Comparison of ENCODE assay signal across 8 cellular contexts in genomic region chr11:125164422-125165110, GRCh38. TPM values are rescaled to one million over a fixed set of nuclear protein-coding genes. Genes with fewer than 3 reads are reported as not detected.
A peak's percentile ranks its signal among the peaks of the same experiment; 100 is the strongest.
DNase-seq lines count a peak whose midpoint lies in the region; ATAC-seq, FAIRE-seq and TF ChIP-seq lines count a peak whose summit lies in the region.

Gene PKNOX2, plus strand, starts transcription at chr11:125164751. Its CDS starts 186,555 bp downstream, at chr11:125351306.

- H3K9me3 ChIP-seq in AG04450 (ENCODE audit: control insufficient read depth, insufficient read depth, low read length) = no peaks in the 10 kb centered on the region; the same call in 1 of the 2 replicates
- H3K9me3 ChIP-seq in endothelial cell of umbilical vein (replicated peaks; ENCODE audit: control insufficient read depth, insufficient read depth, low read length) = no peaks in the 10 kb centered on the region
- no peaks in the 10 kb centered on the region for H3K9me3 ChIP-seq in mesodermal cell (ENCODE audit: control insufficient read depth, low read length)

- peak; percentile 28 for FAIRE-seq in endothelial cell of umbilical vein (lab: Jason Lieb, UNC)

- CTCF ChIA-PET in AG04450 (lab: Charles Lee) = interaction anchor here (0.5 to 10.2 kb wide), 22 partner anchors 15 to 403 kb away, joined by 3 to 164 read pairs (median 3); partner anchors contain the start of gene TMEM218
- CTCF ChIA-PET in endothelial cell of umbilical vein (lab: Charles Lee) = interaction anchor here (0.6 to 10.4 kb wide), 26 partner anchors 9 to 264 kb away, joined by 3 to 188 read pairs (median 4); no protein-coding TSS in a partner anchor

- TF ChIP-seq CTCF in AG04450 (IDR thresholded peaks at IDR 0.05; ENCODE audit: low read depth, low read length) = peak; percentile 66
- peak; percentile 36 to 82 for TF ChIP-seq CTCF in endothelial cell of umbilical vein (IDR thresholded peaks at IDR 0.05; ENCODE audit: extremely low read depth in 1 of 2, insufficient read depth in 1 of 2, low read depth in 1 of 2, low read length in 2 of 2)

- H3K4me2 ChIP-seq in endothelial cell of umbilical vein (ENCODE audit: insufficient read depth, low read length) = peak within 1 kb of the TSS; percentile 91

- ATAC-seq in HG02642 (IDR thresholded peaks at IDR 0.05; ENCODE audit: poor library complexity, unreplicated experiment) = no peak

- WGBS in mesodermal cell (ENCODE audit: insufficient coverage in 2 of 2), 2 experiments = 1% methylated on average over 39 to 46 of the region's 58 CpGs

- H3K9me1 ChIP-seq in endothelial cell of umbilical vein (replicated peaks; ENCODE audit: control insufficient read depth, extremely low read depth, insufficient read depth, low read length) = no peaks in the 10 kb centered on the region

- H3K36me3 ChIP-seq in endothelial cell of umbilical vein (ENCODE audit: control insufficient read depth in 2 of 2, extremely low read depth in 1 of 2, insufficient read depth in 2 of 2, low read length in 2 of 2) (no peaks in the 10 kb centered on the region), mesodermal cell (ENCODE audit: control insufficient read depth, insufficient read depth, low read length) (no peaks in the 10 kb centered on the region)

- H3K79me2 ChIP-seq in endothelial cell of umbilical vein (ENCODE audit: control insufficient read depth, insufficient read depth, low read length) = no peaks in the 10 kb centered on the region

- peaks cover 11% of the 10 kb centered on the region for H3K27me3 ChIP-seq in AG04450 (ENCODE audit: control insufficient read depth, insufficient read depth, low read length)
- H3K27me3 ChIP-seq in endothelial cell of umbilical vein (ENCODE audit: control insufficient read depth in 2 of 2, insufficient read depth in 2 of 2, low read length in 2 of 2) = peaks cover 32 to 35% of the 10 kb centered on the region in 2 experiments

- no peak for TF ChIP-seq POLR2A in endothelial cell of umbilical vein (IDR thresholded peaks at IDR 0.05; ENCODE audit: low read depth, low read length)

- intact Hi-C loops in endothelial cell of umbilical vein (cut with micrococcal nuclease) = loop anchor here (1.0 to 10.0 kb wide), 4 partner anchors 74 to 710 kb away; no protein-coding TSS in a partner anchor

- H3K4me1 ChIP-seq in endothelial cell of umbilical vein (ENCODE audit: control insufficient read depth, extremely low read depth, insufficient read depth, low read length) = peaks cover 16% of the 10 kb centered on the region
- peaks cover 37% of the 10 kb centered on the region for H3K4me1 ChIP-seq in mesodermal cell (ENCODE audit: control insufficient read depth, insufficient read depth, low read length, poor library complexity, severe bottlenecking)

- POLR2A ChIA-PET in AG04450 (lab: Yijun Ruan, JAX) (interaction anchor here (1.8 kb wide), 1 partner anchor 99 kb away, joined by 6 read pairs; no protein-coding TSS in a partner anchor), endothelial cell of umbilical vein (lab: Charles Lee) (no interaction called here)

- H3K4me3 ChIP-seq in AG04450 (ENCODE audit: low read depth, low read length) (peak within 1 kb of the TSS; percentile 72), endothelial cell of umbilical vein (replicated peaks in 1 of 3; ENCODE audit: insufficient read depth in 1 of 3, low read depth in 1 of 3, low read length in 3 of 3) (peak within 1 kb of the TSS; percentile 53 to 69 (median 63)), mesodermal cell (ENCODE audit: extremely low read depth, insufficient read depth, low read length, poor library complexity, severe bottlenecking) (peak within 1 kb of the TSS; percentile 62)

- H4K20me1 ChIP-seq in endothelial cell of umbilical vein (replicated peaks; ENCODE audit: control insufficient read depth, extremely low read depth, insufficient read depth, low read length) = no peaks in the 10 kb centered on the region

- DNase-seq in AG04450 (ENCODE audit: low read depth, low spot score) (no peak), GM19240 (ENCODE audit: insufficient read length, low spot score) (peak; percentile 64), NCI-H2196 (lab: John Stamatoyannopoulos, UW; ENCODE audit: unreplicated experiment) (peak; percentile 39), endothelial cell of umbilical vein (ENCODE audit: low read depth, low spot score) (peak; percentile 65)
- DNase-seq in activated CD8-positive, alpha-beta memory T cell treated with anti-CD3 and anti-CD28 coated beads, Interleukin-2, amount 50 U/mL, for 24 hours (ENCODE audit: extremely low read depth) = peak; percentile 31
- DNase-seq in stimulated activated CD8-positive, alpha-beta memory T cell treated with anti-CD3 and anti-CD28 coated beads, Interleukin-15, amount 100 ng/mL, for 4 hours (ENCODE audit: low read depth in 2 of 2) = peak; percentile 24 to 52

- H2AFZ ChIP-seq in endothelial cell of umbilical vein (ENCODE audit: low read depth, low read length) = peak within 1 kb of the TSS; percentile 88

- no TSS peak for BruUV-seq in endothelial cell of umbilical vein (replicated peaks; lab: Mats Ljungman, UMichigan)

- peak within 1 kb of the TSS; percentile 24 for H3K9ac ChIP-seq in endothelial cell of umbilical vein (replicated peaks; ENCODE audit: extremely low read depth, insufficient read depth, low read length)

- H3K27ac ChIP-seq in AG04450 (ENCODE audit: low read depth, low read length) = peak within 1 kb of the TSS; percentile 65
- no peak within 1 kb of the TSS for H3K27ac ChIP-seq in endothelial cell of umbilical vein (ENCODE audit: insufficient read depth, low read depth, low read length)
- peak within 1 kb of the TSS; percentile 68 for H3K27ac ChIP-seq in mesodermal cell (ENCODE audit: low read depth, low read length, severe bottlenecking)

- dilution Hi-C loops in endothelial cell of umbilical vein (cut with MboI; ENCODE audit: extremely low pct_ligation_motif_present, low sequenced_read_pairs) = no loop called here

TF ChIP-seq in endothelial cell of umbilical vein, 7 proteins besides CTCF, POLR2A, EP300 and RAD21:
- TF ChIP-seq JUN (IDR thresholded peaks at IDR 0.05; ENCODE audit: borderline replicate concordance, insufficient read depth, insufficient read length, low read depth) (no peak), MAX (IDR thresholded peaks at IDR 0.05; ENCODE audit: insufficient read depth, insufficient read length) (no peak), GATA2 (IDR thresholded peaks at IDR 0.05; ENCODE audit: insufficient read depth, insufficient read length, low read depth, low read length) (no peak), FOS (IDR thresholded peaks at IDR 0.05; ENCODE audit: borderline replicate concordance, insufficient read depth, low read length) (no peak), EZH2 (IDR thresholded peaks at IDR 0.05; ENCODE audit: borderline replicate concordance, low read depth, low read length, severe bottlenecking) (no peak), POLR2AphosphoS5 (IDR thresholded peaks at IDR 0.05; ENCODE audit: insufficient read depth, low read depth, low read length) (no peak), MYC (IDR thresholded peaks at IDR 0.05; ENCODE audit: low read depth, low read length) (no peak)

RNA-seq across cellular contexts. Expression of gene PKNOX2, which starts in this region (rescaled TPM):
- polyA plus RNA-seq in AG04450 (2011; rRNA removed) (3.0 and 3.6 TPM in 2 replicates), endothelial cell of umbilical vein (0.89 and 0.91 TPM in 2 replicates)
- 2.6 and 3.5 TPM in 2 replicates for polyA minus RNA-seq in AG04450 (2011; rRNA and poly(A)+ RNA removed)
- 0.11 and 0.14 TPM in 2 replicates for total RNA-seq in endothelial cell of umbilical vein
- polyA plus RNA-seq in endothelial cell of umbilical vein (2011; cell fraction: cytosol; rRNA removed) = 0.77 and 1.1 TPM in 2 replicates
- 1.4 and 2.9 TPM in 2 replicates for polyA plus RNA-seq in endothelial cell of umbilical vein (2011; cell fraction: nucleus; rRNA removed)
- polyA plus RNA-seq in endothelial cell of umbilical vein (2012) = 0.15 TPM in 1 of 2 replicates, not detected in the other
- 1.1 and 1.4 TPM in 2 replicates for polyA minus RNA-seq in endothelial cell of umbilical vein
- polyA minus RNA-seq in endothelial cell of umbilical vein (2011; cell fraction: cytosol; rRNA and poly(A)+ RNA removed) = not detected
- polyA minus RNA-seq in endothelial cell of umbilical vein (2011; cell fraction: nucleus; rRNA and poly(A)+ RNA removed) = 1.0 and 3.6 TPM in 2 replicates
- 10.9 TPM for polyA plus RNA-seq in mesodermal cell (2013, experiment 1 of 2)
- 10.0 TPM for polyA plus RNA-seq in mesodermal cell (2013, experiment 2 of 2)
